13 cellular contexts compared by ENCODE assay signal in genomic region chr3:123412811-123413588, GRCh38. TPM values are rescaled to one million over a fixed set of nuclear protein-coding genes. Genes with fewer than 3 reads are reported as not detected.
DNase-seq lines count a peak whose midpoint lies in the region; ATAC-seq and TF ChIP-seq lines count a peak whose summit lies in the region.
"Had no signal": no experiment of that assay in that cellular context is flagged by ENCODE, and none has a peak within 500 bp of the region (broad histone marks: within the 10 kb centered on the region; RNA-seq: fewer than 3 reads in every experiment).

No MANE protein-coding gene starts in this region.

- ATAC-seq in gastroesophageal sphincter (peak; percentile 46), HG03520 (IDR thresholded peaks at IDR 0.05; ENCODE audit: unreplicated experiment) (no peak)
- ATAC-seq in stimulated activated memory B cell treated with anti-CD40 and anti-IgM and Interleukin-4, amounts not matched to agents 10 μg/mL and 1 μg/mL and 100 μg/mL, for 72 hours = no peak
- ATAC-seq in effector memory CD8-positive, alpha-beta T cell (replicated peaks) = no peak

- H3K27ac ChIP-seq in gastroesophageal sphincter (peak overlapping the region; percentile 90 to 99 (median 92)), muscle layer of colon (ENCODE audit: low read depth, low read length) (peak overlapping the region; percentile 94), substantia nigra (ENCODE audit: low read depth, low read length, poor library complexity, severe bottlenecking) (peak overlapping the region; percentile 89)

- no peak for TF ChIP-seq CTCF in gastroesophageal sphincter (IDR thresholded peaks at IDR 0.05)

- peak; percentile 31 to 41 for TF ChIP-seq POLR2A in gastroesophageal sphincter (IDR thresholded peaks at IDR 0.05)

- no peaks in the 10 kb centered on the region for H3K9me3 Mint-ChIP-seq in stimulated activated memory B cell treated with anti-CD40 and anti-IgM and Interleukin-4, amounts not matched to agents 10 μg/mL and 1 μg/mL and 100 μg/mL, for 72 hours
- H3K9me3 Mint-ChIP-seq in effector memory CD8-positive, alpha-beta T cell = no peaks in the 10 kb centered on the region
- H3K9me3 Mint-ChIP-seq: activated B cell treated with CpG ODN at 0.5 μM for 24 hours; CD8-positive, alpha-beta memory T cell had no signal

- no peaks in the 10 kb centered on the region for H3K36me3 Mint-ChIP-seq in stimulated activated memory B cell treated with anti-CD40 and anti-IgM and Interleukin-4, amounts not matched to agents 10 μg/mL and 1 μg/mL and 100 μg/mL, for 72 hours
- H3K36me3 Mint-ChIP-seq in effector memory CD8-positive, alpha-beta T cell (ENCODE audit: insufficient read depth) = no peaks in the 10 kb centered on the region
- H3K36me3 Mint-ChIP-seq: CD8-positive, alpha-beta memory T cell had no signal

- H3K9me3 ChIP-seq in NT2/D1 (ENCODE audit: insufficient read depth, low read length) (no peaks in the 10 kb centered on the region), gastroesophageal sphincter (no peaks in the 10 kb centered on the region), muscle layer of colon (ENCODE audit: low read length) (no peaks in the 10 kb centered on the region)

- peaks cover 30% of the 10 kb centered on the region for H3K27me3 Mint-ChIP-seq in stimulated activated memory B cell treated with anti-CD40 and anti-IgM and Interleukin-4, amounts not matched to agents 10 μg/mL and 1 μg/mL and 100 μg/mL, for 72 hours
- H3K27me3 Mint-ChIP-seq in effector memory CD8-positive, alpha-beta T cell = peaks cover 16 to 57% of the 10 kb centered on the region in 2 donors

- no peaks in the 10 kb centered on the region for H3K4me1 Mint-ChIP-seq in stimulated activated memory B cell treated with anti-CD40 and anti-IgM and Interleukin-4, amounts not matched to agents 10 μg/mL and 1 μg/mL and 100 μg/mL, for 72 hours
- H3K4me1 Mint-ChIP-seq in effector memory CD8-positive, alpha-beta T cell (ENCODE audit: low read depth in 2 of 2) = no peaks in the 10 kb centered on the region
- H3K4me1 Mint-ChIP-seq: activated B cell treated with CpG ODN at 0.5 μM for 24 hours; CD8-positive, alpha-beta memory T cell had no signal

- 2% methylated on average over 11 to 12 of the region's 21 CpGs for WGBS in gastroesophageal sphincter (ENCODE audit: low coverage in 1 of 2), 2 donors

- H3K4me3 ChIP-seq in NT2/D1 (ENCODE audit: insufficient read length, low read depth) (no peak overlapping the region), gastroesophageal sphincter (peak overlapping the region; percentile 1 to 43), muscle layer of colon (ENCODE audit: low read depth in 1 of 2, low read length in 2 of 2) (peak overlapping the region in 1 of 2 donors; percentile 42)

- DNase-seq in NT2/D1 (ENCODE audit: low read depth, low spot score) (no peak), substantia nigra (lab: John Stamatoyannopoulos, UW) (peak in 33 of 49 donors; percentile 18 to 79 (median 37))
- DNase-seq in effector memory CD8-positive, alpha-beta T cell = no peak
- no peak for DNase-seq in effector CD8-positive, alpha-beta T cell (lab: John Stamatoyannopoulos, UW)
- DNase-seq: activated B cell treated with CpG ODN at 0.5 μM for 24 hours; activated effector memory CD4-positive, alpha-beta T cell treated with anti-CD3 and anti-CD28 coated beads, Interleukin-2, amount 50 U/mL, for 16 hours; CD8-positive, alpha-beta memory T cell; NCI-H2081 treated with DMSO at 0.1 percent for 48 hours had no signal

- TF ChIP-seq EP300 in gastroesophageal sphincter (IDR thresholded peaks at IDR 0.05) = no peak

- no peak overlapping the region for H3K27ac Mint-ChIP-seq in stimulated activated memory B cell treated with anti-CD40 and anti-IgM and Interleukin-4, amounts not matched to agents 10 μg/mL and 1 μg/mL and 100 μg/mL, for 72 hours
- no peak overlapping the region for H3K27ac Mint-ChIP-seq in effector memory CD8-positive, alpha-beta T cell
- H3K27ac Mint-ChIP-seq: activated B cell treated with CpG ODN at 0.5 μM for 24 hours; CD8-positive, alpha-beta memory T cell had no signal

- H3K4me3 Mint-ChIP-seq in stimulated activated memory B cell treated with anti-CD40 and anti-IgM and Interleukin-4, amounts not matched to agents 10 μg/mL and 1 μg/mL and 100 μg/mL, for 72 hours = no peak overlapping the region
- H3K4me3 Mint-ChIP-seq in effector memory CD8-positive, alpha-beta T cell = no peak overlapping the region
- H3K4me3 Mint-ChIP-seq: activated B cell treated with CpG ODN at 0.5 μM for 24 hours had no signal

- peak overlapping the region; percentile 13 for H3K9ac ChIP-seq in NT2/D1 (ENCODE audit: insufficient read length, low read depth)
- H3K9ac ChIP-seq in muscle layer of colon (ENCODE audit: low read length) = peak overlapping the region; percentile 46

- H3K36me3 ChIP-seq in NT2/D1 (ENCODE audit: insufficient read depth, insufficient read length, low read length) (no peaks in the 10 kb centered on the region), gastroesophageal sphincter (no peaks in the 10 kb centered on the region), muscle layer of colon (ENCODE audit: insufficient read depth, low read length) (no peaks in the 10 kb centered on the region)

- H3K4me1 ChIP-seq in NT2/D1 (ENCODE audit: insufficient read depth, insufficient read length) (peaks cover 28% of the 10 kb centered on the region), gastroesophageal sphincter (peaks cover 10 to 98% (median 23%) of the 10 kb centered on the region in 3 donors), muscle layer of colon (ENCODE audit: insufficient read depth, low read length) (peaks cover 86% of the 10 kb centered on the region)

- H3K27me3 ChIP-seq in NT2/D1 (ENCODE audit: insufficient read depth, insufficient read length) = peaks cover 2% of the 10 kb centered on the region
- H3K27me3 ChIP-seq in gastroesophageal sphincter = no peaks in the 10 kb centered on the region
- no peaks in the 10 kb centered on the region for H3K27me3 ChIP-seq in muscle layer of colon (ENCODE audit: control insufficient read depth in 1 of 2, insufficient read depth in 2 of 2, low read length in 2 of 2)

RNA-seq across cellular contexts. Expression of gene ADCY5, which starts 35.9 kb away (rescaled TPM):
- 100 to 1,000 TPM; 119 to 251 (median 185) TPM for total RNA-seq in gastroesophageal sphincter
- total RNA-seq: activated B cell treated with CpG ODN at 0.5 μM for 24 hours, RPMI7951 had no signal

Comparison
In these comparisons a context has a peak if more than half of its experiments do, and no peak if none do; other contexts are left out.
1. DNase-seq: peak in substantia nigra (33 of 49); none in NT2/D1 (single experiment), effector memory CD8-positive, alpha-beta T cell (0 of 3) and effector CD8-positive, alpha-beta T cell (single experiment).
2. Peak in every context shown above with its lines, with median percentiles within 50 percentile points of each other: H3K27ac ChIP-seq.